In genomic region chr5:20514145-20514544, GRCh38 we compare ENCODE assay signal across 22 cellular contexts.
DNase-seq lines count a peak whose midpoint lies in the region; ATAC-seq, FAIRE-seq and TF ChIP-seq lines count a peak whose summit lies in the region.
"Had no signal": no experiment of that assay in that cellular context is flagged by ENCODE, and none has a peak within 500 bp of the region (broad histone marks: within the 10 kb centered on the region; RNA-seq: fewer than 3 reads in every experiment).

No MANE protein-coding gene starts in this region.

- H2AFZ ChIP-seq in PC-3 (ENCODE audit: low read length) (no peak overlapping the region), astrocyte (ENCODE audit: low read depth, low read length) (no peak overlapping the region)

- FAIRE-seq in astrocyte (lab: Jason Lieb, UNC), result no peak
- no peak for FAIRE-seq in urothelium cell line (lab: Jason Lieb, UNC)
- FAIRE-seq: H54, HepG2, K562 had no signal

- H3K4me2 ChIP-seq in PC-3 (ENCODE audit: low read length) (peak overlapping the region; percentile 18), astrocyte (ENCODE audit: low read length) (no peak overlapping the region)
- H3K4me2 ChIP-seq: BLaER1 had no signal

- no peak overlapping the region for H3K9ac ChIP-seq in PC-3 (ENCODE audit: low read length)
- no peak overlapping the region for H3K9ac ChIP-seq in astrocyte (ENCODE audit: low read length)
- H3K9ac ChIP-seq: BLaER1 had no signal

- H3K27ac ChIP-seq in PC-3 (ENCODE audit: low read length) (no peak overlapping the region), astrocyte (ENCODE audit: low read depth, low read length) (no peak overlapping the region)
- H3K27ac ChIP-seq: BLaER1 had no signal

- H3K9me2 ChIP-seq in PC-3 (replicated peaks; ENCODE audit: low read length), result no peaks in the 10 kb centered on the region

- DNase-seq in HPDE6-E6E7 (ENCODE audit: extremely low spot score) (peak; percentile 19), PC-3 (peak; percentile 62), astrocyte (ENCODE audit: low read depth) (peak; percentile 5), urothelium cell line (ENCODE audit: low spot score) (peak; percentile 25), NCI-H510A treated with DMSO at 0.1 percent for 48 hours (lab: John Stamatoyannopoulos, UW) (no peak), T-helper 1 cell (no peak)
- DNase-seq in stimulated activated CD4-positive, alpha-beta T cell treated with anti-CD3 and anti-CD28 coated beads, Interleukin-2, amount 100 ng/mL, for 48 hours, result no peak
- DNase-seq: ACHN; CD4-positive, alpha-beta memory T cell; GF-D8; NCI-H1105; NCI-H146; NCI-H2029; NCI-H2227 treated with DMSO at 0.1 percent for 48 hours; NCI-H524; NCI-H774; Right ventricle myocardium superior; SW 1271 had no signal

- H3F3A ChIP-seq in PC-3 (ENCODE audit: low read length, unreplicated experiment), result no peaks in the 10 kb centered on the region

- H3K4me3 Mint-ChIP-seq in astrocyte (ENCODE audit: unreplicated experiment), result no peak overlapping the region
- H3K4me3 Mint-ChIP-seq: CD4-positive, alpha-beta memory T cell had no signal

- intact Hi-C loops in PC-3 (cut with micrococcal nuclease), result no loop called here

- H3K36me3 Mint-ChIP-seq in astrocyte (ENCODE audit: low read depth, unreplicated experiment), result no peaks in the 10 kb centered on the region
- H3K36me3 Mint-ChIP-seq: CD4-positive, alpha-beta memory T cell had no signal

- H3K9me3 Mint-ChIP-seq in astrocyte (ENCODE audit: unreplicated experiment), result no peaks in the 10 kb centered on the region

- CTCF ChIA-PET in PC-3 (lab: Charles Lee), result no interaction called here

- TF ChIP-seq CTCF in PC-3 (conservative IDR thresholded peaks at IDR 0.05; ENCODE audit: low read depth, low read length), result no peak
- TF ChIP-seq CTCF in astrocyte (IDR thresholded peaks at IDR 0.05; ENCODE audit: insufficient read depth, low read depth, low read length), result no peak

- no peaks in the 10 kb centered on the region for H3K27me3 Mint-ChIP-seq in astrocyte (ENCODE audit: low read depth, unreplicated experiment)
- H3K27me3 Mint-ChIP-seq: CD4-positive, alpha-beta memory T cell had no signal

- H3K4me3 ChIP-seq in PC-3 (ENCODE audit: low read length) (no peak overlapping the region), astrocyte (ENCODE audit: insufficient read depth, low read depth, low read length) (no peak overlapping the region)
- H3K4me3 ChIP-seq: BLaER1, K562 had no signal

- peak; percentile 92 for ATAC-seq in PC-3
- ATAC-seq: HepG2, K562 had no signal

- no peaks in the 10 kb centered on the region for H3K79me2 ChIP-seq in PC-3 (ENCODE audit: low read length)
- no peaks in the 10 kb centered on the region for H3K79me2 ChIP-seq in astrocyte (ENCODE audit: insufficient read depth, low read length)

- peaks cover 6% of the 10 kb centered on the region for H3K4me1 Mint-ChIP-seq in astrocyte (ENCODE audit: low read depth, unreplicated experiment)
- H3K4me1 Mint-ChIP-seq: CD4-positive, alpha-beta memory T cell had no signal

- no peaks in the 10 kb centered on the region for H4K20me1 ChIP-seq in PC-3 (ENCODE audit: low read length)
- H4K20me1 ChIP-seq in astrocyte (ENCODE audit: insufficient read depth, low read length), result no peaks in the 10 kb centered on the region
- H4K20me1 ChIP-seq: BLaER1 had no signal

- H3K27me3 ChIP-seq in PC-3 (ENCODE audit: low read length), result no peaks in the 10 kb centered on the region
- no peaks in the 10 kb centered on the region for H3K27me3 ChIP-seq in astrocyte (ENCODE audit: insufficient read depth, low read length)
- H3K27me3 ChIP-seq: BLaER1 had no signal

- peaks cover 6% of the 10 kb centered on the region for H3K4me1 ChIP-seq in PC-3 (ENCODE audit: insufficient read depth, low read length)
- no peaks in the 10 kb centered on the region for H3K4me1 ChIP-seq in astrocyte (ENCODE audit: insufficient read depth, low read length)
- H3K4me1 ChIP-seq: BLaER1 had no signal

- H3K27ac Mint-ChIP-seq in astrocyte (ENCODE audit: unreplicated experiment), result no peak overlapping the region
- H3K27ac Mint-ChIP-seq: CD4-positive, alpha-beta memory T cell had no signal

- no peaks in the 10 kb centered on the region for H3K36me3 ChIP-seq in PC-3 (ENCODE audit: low read depth, low read length)
- H3K36me3 ChIP-seq in astrocyte (ENCODE audit: insufficient read depth, low read length), result no peaks in the 10 kb centered on the region
- H3K36me3 ChIP-seq: BLaER1 had no signal

- no TSS peak for BruUV-seq in PC-3 (replicated peaks; lab: Mats Ljungman, UMichigan)

- POLR2A ChIA-PET in PC-3 (lab: Charles Lee; ENCODE audit: unreplicated experiment), result no interaction called here

- no peaks in the 10 kb centered on the region for H3K9me3 ChIP-seq in PC-3 (ENCODE audit: low read length)
- no peaks in the 10 kb centered on the region for H3K9me3 ChIP-seq in astrocyte (ENCODE audit: insufficient read depth, low read depth, low read length)
- H3K9me3 ChIP-seq: BLaER1 had no signal

Comparison
In these comparisons a context has a peak if more than half of its experiments do, and no peak if none do; other contexts are left out.
1. DNase-seq: peak in HPDE6-E6E7 (single experiment), PC-3 (single experiment), astrocyte (single experiment) and urothelium cell line (single experiment); none in NCI-H510A treated with DMSO at 0.1 percent for 48 hours (single experiment), T-helper 1 cell (0 of 5) and stimulated activated CD4-positive, alpha-beta T cell treated with anti-CD3 and anti-CD28 coated beads, Interleukin-2, amount 100 ng/mL, for 48 hours (0 of 2).